ENCODE assay signal across 1 cellular context in genomic region chr9:134544388-134545212, GRCh38.
TF ChIP-seq lines count a peak whose summit lies in the region.

No MANE protein-coding gene starts in this region.

TF ChIP-seq in HCT116, 20 proteins besides CTCF, POLR2A, EP300 and RAD21 (continued from another document):
- TF ChIP-seq CBX3 (IDR thresholded peaks at IDR 0.05; ENCODE audit: low read depth) (no peak), CEBPB (IDR thresholded peaks at IDR 0.05; ENCODE audit: low read depth) (no peak), MAX (IDR thresholded peaks at IDR 0.05) (no peak), EGR1 (IDR thresholded peaks at IDR 0.05; ENCODE audit: low read depth) (no peak), SP1 (IDR thresholded peaks at IDR 0.05; ENCODE audit: low read depth) (no peak)
